In the genomic region with DNA sequence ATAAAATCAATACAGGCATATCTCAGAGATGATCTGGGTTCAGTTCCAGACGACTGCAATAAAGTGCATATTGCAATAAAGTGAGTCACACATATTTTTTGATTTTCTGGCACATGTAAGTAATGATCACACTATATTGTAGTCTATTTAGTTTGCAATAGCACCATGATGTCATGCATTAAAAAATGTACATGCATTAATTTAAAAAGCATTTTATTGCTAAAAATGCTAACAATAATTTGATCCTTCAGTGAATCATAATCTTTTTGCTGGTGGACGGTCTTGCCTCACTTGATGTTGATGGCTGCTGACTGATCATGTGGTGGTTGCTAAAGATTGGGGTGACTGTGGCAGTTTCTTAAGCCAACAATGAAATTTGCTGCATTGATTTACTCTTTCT, we compare ENCODE assay signal across 25 cellular contexts.
"Had no signal": no experiment of that assay in that cellular context is flagged by ENCODE, and none has a peak within 500 bp of the region (broad histone marks: within the 10 kb centered on the region; RNA-seq: fewer than 3 reads in every experiment).

No MANE protein-coding gene starts in this region.

- H3K27ac Mint-ChIP-seq: activated CD4-positive, alpha-beta memory T cell treated with anti-CD3 and anti-CD28 coated beads for 36 hours; activated naive CD4-positive, alpha-beta T cell treated with anti-CD3 and anti-CD28 coated beads, Interleukin-2, amount 10 ng/mL, durations not matched to agents 7 days and 5 days; dendritic cell treated with granulocyte-macrophage colony-stimulating factor and Interleukin-4, amounts not matched to agents 40 ng/mL and 50 ng/mL, for 4 days; endodermal cell; natural killer cell treated with Interleukin-12 subunit alpha and Interleukin-12 subunit beta and Interleukin-15 and Interleukin-18, amount 100 ng/mL, for 72 hours; progenitor cell of endocrine pancreas; stimulated activated memory B cell treated with anti-CD40 and anti-IgM and Interleukin-4, amounts not matched to agents 10 μg/mL and 1 μg/mL and 100 μg/mL, for 72 hours; stimulated activated naive CD8-positive, alpha-beta T cell treated with anti-CD3 and anti-CD28 coated beads, Interleukin-15, amount 100 ng/mL, for 72 hours had no signal

- H3K27ac ChIP-seq: gastroesophageal sphincter, hepatocyte, upper lobe of left lung, VCaP had no signal

- H3K9me3 ChIP-seq: gastroesophageal sphincter, upper lobe of left lung had no signal

- DNase-seq: activated CD4-positive, alpha-beta memory T cell treated with anti-CD3 and anti-CD28 coated beads for 36 hours; activated CD4-positive, alpha-beta T cell treated with anti-CD3 and anti-CD28 coated beads for 48 hours; activated CD8-positive, alpha-beta memory T cell treated with anti-CD3 and anti-CD28 coated beads, Interleukin-2, amount 50 U/mL, for 4 hours; activated gamma-delta T cell; activated naive CD4-positive, alpha-beta T cell treated with anti-CD3 and anti-CD28 coated beads, Interleukin-2, amount 10 ng/mL, durations not matched to agents 7 days and 5 days; activated T-cell treated with anti-CD3 and anti-CD28 coated beads, Interleukin-2, amount 50 U/mL, for 1 hour; amygdala; endodermal cell; left cardiac atrium; left ventricle myocardium superior; mucosa of descending colon; small intestine; stimulated activated CD4-positive, alpha-beta T cell treated with anti-CD3 and anti-CD28 coated beads, Interleukin-4, amount 100 ng/mL, for 4 hours; stimulated activated CD8-positive, alpha-beta memory T cell treated with anti-CD3 and anti-CD28 coated beads, Interleukin-4, amount 100 ng/mL, for 48 hours; stimulated activated naive CD8-positive, alpha-beta T cell treated with anti-CD3 and anti-CD28 coated beads, Interleukin-15, amount 100 ng/mL, for 72 hours; substantia nigra; upper lobe of left lung had no signal

- H3K27me3 ChIP-seq: gastroesophageal sphincter, hepatocyte, upper lobe of left lung had no signal

- H3K79me2 ChIP-seq: hepatocyte had no signal

- H3K4me2 ChIP-seq: hepatocyte had no signal

- H3K9me3 Mint-ChIP-seq: dendritic cell treated with granulocyte-macrophage colony-stimulating factor and Interleukin-4, amounts not matched to agents 40 ng/mL and 50 ng/mL, for 4 days; endodermal cell had no signal

- H3K4me1 ChIP-seq: gastroesophageal sphincter, upper lobe of left lung had no signal

- H3K36me3 ChIP-seq: gastroesophageal sphincter, upper lobe of left lung had no signal

- H3K4me1 Mint-ChIP-seq: activated naive CD4-positive, alpha-beta T cell treated with anti-CD3 and anti-CD28 coated beads, Interleukin-2, amount 10 ng/mL, durations not matched to agents 7 days and 5 days; central memory CD8-positive, alpha-beta T cell; endodermal cell; stimulated activated memory B cell treated with anti-CD40 and anti-IgM and Interleukin-4, amounts not matched to agents 10 μg/mL and 1 μg/mL and 100 μg/mL, for 72 hours; stimulated activated naive CD8-positive, alpha-beta T cell treated with anti-CD3 and anti-CD28 coated beads, Interleukin-15, amount 100 ng/mL, for 72 hours had no signal

- H3K27me3 Mint-ChIP-seq: activated CD4-positive, alpha-beta memory T cell treated with anti-CD3 and anti-CD28 coated beads for 36 hours; activated naive CD4-positive, alpha-beta T cell treated with anti-CD3 and anti-CD28 coated beads, Interleukin-2, amount 10 ng/mL, durations not matched to agents 7 days and 5 days; central memory CD8-positive, alpha-beta T cell; dendritic cell treated with granulocyte-macrophage colony-stimulating factor and Interleukin-4, amounts not matched to agents 40 ng/mL and 50 ng/mL, for 4 days; natural killer cell treated with Interleukin-12 subunit alpha and Interleukin-12 subunit beta and Interleukin-15 and Interleukin-18, amount 100 ng/mL, for 72 hours; progenitor cell of endocrine pancreas; stimulated activated memory B cell treated with anti-CD40 and anti-IgM and Interleukin-4, amounts not matched to agents 10 μg/mL and 1 μg/mL and 100 μg/mL, for 72 hours; stimulated activated naive CD8-positive, alpha-beta T cell treated with anti-CD3 and anti-CD28 coated beads, Interleukin-15, amount 100 ng/mL, for 72 hours had no signal

- H3K4me3 Mint-ChIP-seq: activated CD4-positive, alpha-beta memory T cell treated with anti-CD3 and anti-CD28 coated beads for 36 hours; activated naive CD4-positive, alpha-beta T cell treated with anti-CD3 and anti-CD28 coated beads, Interleukin-2, amount 10 ng/mL, durations not matched to agents 7 days and 5 days; central memory CD8-positive, alpha-beta T cell; dendritic cell treated with granulocyte-macrophage colony-stimulating factor and Interleukin-4, amounts not matched to agents 40 ng/mL and 50 ng/mL, for 4 days; endodermal cell; natural killer cell treated with Interleukin-12 subunit alpha and Interleukin-12 subunit beta and Interleukin-15 and Interleukin-18, amount 100 ng/mL, for 72 hours; stimulated activated memory B cell treated with anti-CD40 and anti-IgM and Interleukin-4, amounts not matched to agents 10 μg/mL and 1 μg/mL and 100 μg/mL, for 72 hours; stimulated activated naive CD8-positive, alpha-beta T cell treated with anti-CD3 and anti-CD28 coated beads, Interleukin-15, amount 100 ng/mL, for 72 hours had no signal

- H2AFZ ChIP-seq: hepatocyte had no signal

- H3K4me3 ChIP-seq: gastroesophageal sphincter, hepatocyte, mucosa of descending colon, upper lobe of left lung had no signal

- H3K36me3 Mint-ChIP-seq: activated CD4-positive, alpha-beta memory T cell treated with anti-CD3 and anti-CD28 coated beads for 36 hours; activated naive CD4-positive, alpha-beta T cell treated with anti-CD3 and anti-CD28 coated beads, Interleukin-2, amount 10 ng/mL, durations not matched to agents 7 days and 5 days; natural killer cell treated with Interleukin-12 subunit alpha and Interleukin-12 subunit beta and Interleukin-15 and Interleukin-18, amount 100 ng/mL, for 72 hours; stimulated activated memory B cell treated with anti-CD40 and anti-IgM and Interleukin-4, amounts not matched to agents 10 μg/mL and 1 μg/mL and 100 μg/mL, for 72 hours had no signal
